In the genomic region with DNA sequence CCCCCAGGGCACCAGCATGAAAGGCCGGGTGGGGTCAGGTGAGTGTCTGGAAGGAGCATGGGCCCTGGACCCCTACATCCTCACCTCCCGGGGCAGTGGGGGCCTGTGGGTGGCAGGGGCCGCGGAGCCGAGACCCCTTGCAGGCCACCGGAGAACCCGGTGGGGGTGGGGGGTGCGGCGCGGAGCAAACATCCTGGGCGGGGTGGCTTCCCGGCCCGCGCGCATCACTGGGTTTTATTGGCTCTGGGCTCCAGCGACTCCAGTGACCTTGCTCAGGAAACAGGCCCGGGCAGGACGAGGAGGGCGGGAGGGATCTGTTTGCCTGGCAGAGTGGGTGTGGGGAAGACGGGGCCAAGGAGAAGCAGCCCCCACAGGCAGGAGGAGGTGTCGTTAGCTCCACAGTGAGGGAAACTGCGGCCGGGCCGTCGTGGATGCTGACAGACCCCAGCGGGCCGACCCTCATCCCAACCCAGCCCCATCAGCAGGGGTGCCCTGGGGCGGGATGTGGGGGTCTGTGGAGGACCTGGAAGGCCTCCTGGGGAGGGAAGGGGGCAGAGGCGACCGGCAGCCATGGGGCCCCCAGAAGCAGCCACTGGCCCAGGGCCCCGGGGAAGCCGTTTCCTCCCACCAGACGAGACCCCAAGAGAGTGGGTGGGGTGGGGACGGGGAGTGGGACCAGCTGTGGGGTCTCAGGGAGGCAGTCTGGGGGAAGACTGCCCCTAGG, we compare ENCODE assay signal across 26 cellular contexts. TPM values are rescaled to one million over a fixed set of nuclear protein-coding genes. Genes with fewer than 3 reads are reported as not detected.
DNase-seq lines count a peak whose midpoint lies in the region; TF ChIP-seq lines count a peak whose summit lies in the region.
"Had no signal": no experiment of that assay in that cellular context is flagged by ENCODE, and none has a peak within 500 bp of the region (broad histone marks: within the 10 kb centered on the region; RNA-seq: fewer than 3 reads in every experiment).

No MANE protein-coding gene starts in this region.

- peaks cover 15% of the 10 kb centered on the region for H3K4me1 Mint-ChIP-seq in MCF 10A (ENCODE audit: insufficient read depth, unreplicated experiment)
- H3K4me1 Mint-ChIP-seq: B cell; naive thymus-derived CD4-positive, alpha-beta T cell had no signal

- peaks cover 19 to 28% of the 10 kb centered on the region in 2 donors for H3K9me3 ChIP-seq in breast epithelium
- H3K9me3 ChIP-seq in vagina = peaks cover 11% of the 10 kb centered on the region
- H3K9me3 ChIP-seq: thyroid gland had no signal

- H3K27ac ChIP-seq in breast epithelium (no peak overlapping the region), vagina (peak overlapping the region; percentile 56)
- H3K27ac ChIP-seq: coronary artery, thyroid gland had no signal

- H3K36me3 ChIP-seq in breast epithelium (no peaks in the 10 kb centered on the region), vagina (no peaks in the 10 kb centered on the region)
- H3K36me3 ChIP-seq: thyroid gland had no signal

- H3K4me1 ChIP-seq in breast epithelium (no peaks in the 10 kb centered on the region), vagina (peaks cover 27% of the 10 kb centered on the region)
- H3K4me1 ChIP-seq: thyroid gland had no signal

- peaks cover 11% of the 10 kb centered on the region for H3K9me3 Mint-ChIP-seq in MCF 10A (ENCODE audit: unreplicated experiment)

- no TSS peak for BruUV-seq in MCF 10A (replicated peaks; lab: Mats Ljungman, UMichigan)

- DNase-seq in MCF 10A (ENCODE audit: unreplicated experiment) (peak; percentile 41), breast epithelium (ENCODE audit: low spot score in 2 of 2) (no peak), NCI-H69 (lab: John Stamatoyannopoulos, UW) (peak; percentile 35), glomerular visceral epithelial cell (ENCODE audit: extremely low spot score) (peak; percentile 30), vagina (ENCODE audit: extremely low spot score in 2 of 2) (no peak), inferior parietal cortex (ENCODE audit: extremely low spot score) (no peak), SIG-M5 (lab: John Stamatoyannopoulos, UW) (no peak), HEK293T (ENCODE audit: extremely low spot score) (no peak)
- DNase-seq: 8988T; activated CD8-positive, alpha-beta T cell treated with anti-CD3 and anti-CD28 coated beads for 36 hours; activated T-cell treated with anti-CD3 and anti-CD28 coated beads for 4 hours; amniotic stem cell; endodermal cell; GDM1; naive thymus-derived CD4-positive, alpha-beta T cell; right cardiac atrium; stimulated activated CD4-positive, alpha-beta T cell treated with anti-CD3 and anti-CD28 coated beads, Interleukin-12 subunit alpha, Interleukin-12 subunit beta, amount 100 ng/mL, for 4 hours; stimulated activated CD4-positive, alpha-beta T cell treated with anti-CD3 and anti-CD28 coated beads, Interleukin-4, amount 100 ng/mL, for 4 hours; thyroid gland had no signal

- no peak for TF ChIP-seq CTCF in MCF 10A (IDR thresholded peaks at IDR 0.05; ENCODE audit: unreplicated experiment)
- TF ChIP-seq CTCF in breast epithelium (IDR thresholded peaks at IDR 0.05) = no peak
- no peak for TF ChIP-seq CTCF in vagina (IDR thresholded peaks at IDR 0.05)

- no peaks in the 10 kb centered on the region for H3K27me3 Mint-ChIP-seq in MCF 10A (ENCODE audit: insufficient read depth, unreplicated experiment)

- peaks cover 5% of the 10 kb centered on the region for H3K36me3 Mint-ChIP-seq in MCF 10A (ENCODE audit: insufficient read depth, unreplicated experiment)

- intact Hi-C loops in MCF 10A (cut with micrococcal nuclease) (no loop called here), breast epithelium (cut with DNase I; ENCODE audit: low total_unique reads) (no loop called here), vagina (cut with DNase I) (no loop called here)

- CTCF ChIA-PET in MCF 10A (lab: Yijun Ruan, JAX) (interaction anchor here (1.4 kb wide), 1 partner anchor 26 kb away, joined by 5 read pairs; no protein-coding TSS in a partner anchor), HEK293T (lab: Yijun Ruan, JAX) (no interaction called here)

- H3K4me3 ChIP-seq in breast epithelium (no peak overlapping the region), vagina (no peak overlapping the region)
- H3K4me3 ChIP-seq: coronary artery, thyroid gland had no signal

- peaks cover 3 to 98% of the 10 kb centered on the region in 2 donors for H3K27me3 ChIP-seq in breast epithelium
- no peaks in the 10 kb centered on the region for H3K27me3 ChIP-seq in vagina
- H3K27me3 ChIP-seq: thyroid gland had no signal

- peak overlapping the region; percentile 79 for H3K27ac Mint-ChIP-seq in MCF 10A (ENCODE audit: low read depth, unreplicated experiment)
- H3K27ac Mint-ChIP-seq: activated CD8-positive, alpha-beta T cell treated with anti-CD3 and anti-CD28 coated beads for 36 hours; B cell; endodermal cell; naive thymus-derived CD4-positive, alpha-beta T cell; stimulated activated naive CD8-positive, alpha-beta T cell treated with anti-CD3 and anti-CD28 coated beads, Interleukin-15, Interleukin-2, amounts not matched to agents 100 ng/mL and 50 ng/mL, for 24 hours had no signal

- POLR2A ChIA-PET in MCF 10A (lab: Yijun Ruan, JAX) (no interaction called here), HEK293T (lab: Yijun Ruan, JAX) (no interaction called here)

- peak overlapping the region; percentile 66 for H3K4me3 Mint-ChIP-seq in MCF 10A (ENCODE audit: unreplicated experiment)
- H3K4me3 Mint-ChIP-seq: activated CD8-positive, alpha-beta T cell treated with anti-CD3 and anti-CD28 coated beads for 36 hours; B cell; endodermal cell; naive thymus-derived CD4-positive, alpha-beta T cell; stimulated activated naive CD8-positive, alpha-beta T cell treated with anti-CD3 and anti-CD28 coated beads, Interleukin-15, Interleukin-2, amounts not matched to agents 100 ng/mL and 50 ng/mL, for 24 hours had no signal

- TF ChIP-seq POLR2A in breast epithelium (IDR thresholded peaks at IDR 0.05) (no peak), vagina (IDR thresholded peaks at IDR 0.05) (no peak)

TF ChIP-seq in HEK293T, 16 proteins besides CTCF, POLR2A, EP300 and RAD21:
- TF ChIP-seq, protein P1, sequence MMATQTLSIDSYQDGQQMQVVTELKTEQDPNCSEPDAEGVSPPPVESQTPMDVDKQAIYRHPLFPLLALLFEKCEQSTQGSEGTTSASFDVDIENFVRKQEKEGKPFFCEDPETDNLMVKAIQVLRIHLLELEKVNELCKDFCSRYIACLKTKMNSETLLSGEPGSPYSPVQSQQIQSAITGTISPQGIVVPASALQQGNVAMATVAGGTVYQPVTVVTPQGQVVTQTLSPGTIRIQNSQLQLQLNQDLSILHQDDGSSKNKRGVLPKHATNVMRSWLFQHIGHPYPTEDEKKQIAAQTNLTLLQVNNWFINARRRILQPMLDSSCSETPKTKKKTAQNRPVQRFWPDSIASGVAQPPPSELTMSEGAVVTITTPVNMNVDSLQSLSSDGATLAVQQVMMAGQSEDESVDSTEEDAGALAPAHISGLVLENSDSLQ (IDR thresholded peaks at IDR 0.05) = no peak
- no peak for TF ChIP-seq LEF1 (IDR thresholded peaks at IDR 0.05; ENCODE audit: borderline replicate concordance)
- TF ChIP-seq L3MBTL2 (conservative IDR thresholded peaks at IDR 0.05) = no peak
- no peak for TF ChIP-seq BHLHE40 (IDR thresholded peaks at IDR 0.05; ENCODE audit: borderline replicate concordance)
- no peak for TF ChIP-seq SP1 (IDR thresholded peaks at IDR 0.05)
- TF ChIP-seq ARNT (IDR thresholded peaks at IDR 0.05) = no peak
- no peak for TF ChIP-seq ZNF384 (IDR thresholded peaks at IDR 0.05)
- no peak for TF ChIP-seq FOXA1 (IDR thresholded peaks at IDR 0.05)
- TF ChIP-seq SUZ12 (IDR thresholded peaks at IDR 0.05) = no peak
- no peak for TF ChIP-seq ELF4 (IDR thresholded peaks at IDR 0.05)
- TF ChIP-seq HDGF (IDR thresholded peaks at IDR 0.05; ENCODE audit: borderline replicate concordance) = no peak
- no peak for TF ChIP-seq FOXK2 (IDR thresholded peaks at IDR 0.05)
- no peak for TF ChIP-seq TARDBP (IDR thresholded peaks at IDR 0.05)
- TF ChIP-seq CTBP1 (IDR thresholded peaks at IDR 0.05; ENCODE audit: borderline replicate concordance) = no peak
- TF ChIP-seq NFRKB (IDR thresholded peaks at IDR 0.05) = no peak
- no peak for TF ChIP-seq FOXM1 (IDR thresholded peaks at IDR 0.05; ENCODE audit: borderline replicate concordance)

RNA-seq across cellular contexts. Expression of a gene that starts 10.6 kb away (rescaled TPM):
- total RNA-seq in MCF 10A (2022) = not detected in 2 replicates
- total RNA-seq in breast epithelium = not detected
- 0.98 TPM for total RNA-seq in vagina
- total RNA-seq: activated CD8-positive, alpha-beta T cell treated with anti-CD3 and anti-CD28 coated beads for 36 hours; B cell; Calu3; fibroblast of lung; left lobe of liver; naive thymus-derived CD4-positive, alpha-beta T cell; osteoblast; thyroid gland had no signal

RNA-seq across cellular contexts. Expression of a gene that starts 12.9 kb away (rescaled TPM):
- total RNA-seq in MCF 10A (2022) (not detected in 2 replicates), breast epithelium (not detected), vagina (not detected)
- total RNA-seq: activated CD8-positive, alpha-beta T cell treated with anti-CD3 and anti-CD28 coated beads for 36 hours; B cell; Calu3; fibroblast of lung; left lobe of liver; naive thymus-derived CD4-positive, alpha-beta T cell; osteoblast; thyroid gland had no signal

Comparison
In these comparisons a context has a peak if more than half of its experiments do, and no peak if none do; other contexts are left out.
1. DNase-seq: peak in MCF 10A (single experiment), NCI-H69 (single experiment) and glomerular visceral epithelial cell (single experiment); none in breast epithelium (0 of 2), vagina (0 of 2), inferior parietal cortex (single experiment), SIG-M5 (single experiment) and HEK293T (single experiment).